In genomic region chr6:89313006-89313405, GRCh38 we compare ENCODE assay signal across 10 cellular contexts. TPM values are rescaled to one million over a fixed set of nuclear protein-coding genes. Genes with fewer than 3 reads are reported as not detected.
DNase-seq lines count a peak whose midpoint lies in the region; ATAC-seq and TF ChIP-seq lines count a peak whose summit lies in the region.
"Had no signal": no experiment of that assay in that cellular context is flagged by ENCODE, and none has a peak within 500 bp of the region (broad histone marks: within the 10 kb centered on the region; RNA-seq: fewer than 3 reads in every experiment).

No MANE protein-coding gene starts in this region.

- H3K27me3 ChIP-seq in GM23338 (ENCODE audit: insufficient read depth) (no peaks in the 10 kb centered on the region), adrenal gland (no peaks in the 10 kb centered on the region), heart right ventricle (no peaks in the 10 kb centered on the region)
- no peaks in the 10 kb centered on the region for H3K27me3 ChIP-seq in effector memory CD4-positive, alpha-beta T cell (replicated peaks; ENCODE audit: control insufficient read depth, insufficient read depth, low read length, poor library complexity, severe bottlenecking)

- TF ChIP-seq CTCF in GM23338 (conservative IDR thresholded peaks at IDR 0.05; ENCODE audit: low read depth in 2 of 2) (no peak), adrenal gland (IDR thresholded peaks at IDR 0.05) (no peak), heart right ventricle (IDR thresholded peaks at IDR 0.05) (no peak)

- ATAC-seq in GM23338 (no peak), heart right ventricle (peak; percentile 72 to 86 (median 80)), HG02870 (IDR thresholded peaks at IDR 0.05; ENCODE audit: unreplicated experiment) (no peak)

- no peak overlapping the region for H3K27ac Mint-ChIP-seq in GM23338

- no peaks in the 10 kb centered on the region for H3K4me1 ChIP-seq in GM23338 (ENCODE audit: insufficient read depth)
- H3K4me1 ChIP-seq in adrenal gland (replicated peaks in 1 of 2), result peaks cover 13 to 18% of the 10 kb centered on the region in 2 donors
- H3K4me1 ChIP-seq in heart right ventricle, result peaks cover 15 to 41% (median 28%) of the 10 kb centered on the region in 9 donors
- H3K4me1 ChIP-seq in effector memory CD4-positive, alpha-beta T cell (ENCODE audit: control insufficient read depth, insufficient read depth, low read length, poor library complexity, severe bottlenecking), result no peaks in the 10 kb centered on the region

- H3K4me3 ChIP-seq in GM23338 (no peak overlapping the region), adrenal gland (no peak overlapping the region), heart right ventricle (no peak overlapping the region), skin epidermis (no peak overlapping the region)
- H3K4me3 ChIP-seq in effector memory CD4-positive, alpha-beta T cell (ENCODE audit: insufficient read depth, low read depth, low read length, poor library complexity, severe bottlenecking), result no peak overlapping the region

- 13 to 28% (median 20%) methylated on average over 1 of the region's 1 CpG for WGBS in adrenal gland, 4 donors
- WGBS in heart right ventricle, 2 donors, result 9 to 13% methylated on average over 1 of the region's 1 CpG

- H3K36me3 ChIP-seq in GM23338 (ENCODE audit: insufficient read depth) (no peaks in the 10 kb centered on the region), adrenal gland (replicated peaks in 1 of 2) (no peaks in the 10 kb centered on the region), heart right ventricle (peaks cover 0 to 15% (median 0%) of the 10 kb centered on the region in 9 donors)
- H3K36me3 ChIP-seq in effector memory CD4-positive, alpha-beta T cell (ENCODE audit: control insufficient read depth, insufficient read depth, low read length), result no peaks in the 10 kb centered on the region

- H3K27me3 Mint-ChIP-seq in GM23338 (ENCODE audit: insufficient read depth, low read depth, poor library complexity), result peaks cover 5% of the 10 kb centered on the region

- 0 out of 2 replicates have a peak overlapping the region, but pooled peaks have one; percentile 40 for H3K4me2 ChIP-seq in GM23338

- H3K9me3 ChIP-seq in adrenal gland (replicated peaks in 1 of 3), result no peaks in the 10 kb centered on the region
- no peaks in the 10 kb centered on the region for H3K9me3 ChIP-seq in heart right ventricle
- H3K9me3 ChIP-seq in effector memory CD4-positive, alpha-beta T cell (ENCODE audit: control insufficient read depth, low read length), result no peaks in the 10 kb centered on the region

- peaks cover 25% of the 10 kb centered on the region for H3K4me1 Mint-ChIP-seq in GM23338

- no peaks in the 10 kb centered on the region for H3F3A ChIP-seq in GM23338 (replicated peaks; ENCODE audit: low read depth)

- H3K36me3 Mint-ChIP-seq in GM23338 (ENCODE audit: low read depth), result no peaks in the 10 kb centered on the region

- H3K9me3 Mint-ChIP-seq in GM23338, result no peaks in the 10 kb centered on the region

- H3K79me2 ChIP-seq in GM23338 (replicated peaks; ENCODE audit: insufficient read depth), result no peaks in the 10 kb centered on the region

- peak; percentile 9 for DNase-seq in GM23338 (ENCODE audit: low spot score)
- peak in 6 of 7 donors; percentile 44 to 72 (median 60) for DNase-seq in adrenal gland
- peak in 1 of 2 donors; percentile 68 for DNase-seq in heart right ventricle
- DNase-seq in SW 1271 (lab: John Stamatoyannopoulos, UW), result no peak
- DNase-seq in NCI-H187 treated with DMSO at 0.1 percent for 48 hours (lab: John Stamatoyannopoulos, UW), result no peak
- DNase-seq in effector memory CD4-positive, alpha-beta T cell, result no peak
- DNase-seq: KBM-7; stimulated activated CD4-positive, alpha-beta T cell treated with anti-CD3 and anti-CD28 coated beads, Interleukin-2, amount 100 ng/mL, for 48 hours had no signal

- intact Hi-C loops in adrenal gland (cut with DNase I) (no loop called here), heart right ventricle (cut with DNase I) (loop anchor here in 6 of 10 donors (5.0 kb wide), 3 partner anchors 34 to 54 kb away; partner anchors contain the start of gene UBE2J1 (in 4 of the 6))

- H3K27ac ChIP-seq in GM23338 (ENCODE audit: low read depth) (no peak overlapping the region), adrenal gland (peak overlapping the region in 1 of 5 donors; percentile 53), heart right ventricle (peak overlapping the region; percentile 49 to 85 (median 65)), skin epidermis (peak overlapping the region in 15 of 21 experiments; percentile 3 to 77 (median 44))
- no peak overlapping the region for H3K27ac ChIP-seq in effector memory CD4-positive, alpha-beta T cell (ENCODE audit: insufficient read depth, low read length, poor library complexity, severe bottlenecking)

- no peak overlapping the region for H3K4me3 Mint-ChIP-seq in GM23338

- no peaks in the 10 kb centered on the region for H4K20me1 ChIP-seq in GM23338 (replicated peaks; ENCODE audit: insufficient read depth)

- no peak for TF ChIP-seq POLR2A in adrenal gland (IDR thresholded peaks at IDR 0.05)

- H3K9me2 ChIP-seq in GM23338 (ENCODE audit: insufficient read depth), result no peaks in the 10 kb centered on the region

- peak overlapping the region; percentile 3; the same call in 1 of the 2 replicates for H2AFZ ChIP-seq in GM23338

TF ChIP-seq in GM23338, 12 proteins besides CTCF, POLR2A, EP300 and RAD21 (continues in another document):
- TF ChIP-seq EZH2phosphoT487 (IDR thresholded peaks at IDR 0.05; ENCODE audit: unreplicated experiment) (no peak), ZNF114 (CRISPR knock-in tag; IDR thresholded peaks at IDR 0.05) (no peak), REST (IDR thresholded peaks at IDR 0.05; ENCODE audit: unreplicated experiment) (no peak)

RNA-seq across cellular contexts. Expression of gene GABRR2, which starts 2.1 kb away (rescaled TPM):
- 0.39 TPM in 1 of 2 replicates, not detected in the other for total RNA-seq in GM23338 (2014; rRNA removed; shearing (Covaris generic))
- polyA plus RNA-seq in GM23338 (2016; fragmentation: Nextera tagmentation; extraction: Ambion mirVana) (not detected in 2 replicates), adrenal gland (under 1 TPM; 0.17 to 0.48 (median 0.42) TPM), heart right ventricle (under 1 TPM; 0.45 to 0.80 TPM)
- total RNA-seq in adrenal gland (under 1 TPM in 6 of 8 donors, not detected in 2; 0.44 to 0.83 (median 0.79) TPM), heart right ventricle (1 to 10 TPM in 1 of 10 donors, under 1 TPM in 6, not detected in 3; 0.14 to 1.2 (median 0.29) TPM)

RNA-seq across cellular contexts. Expression of gene UBE2J1, which starts 39.5 kb away (rescaled TPM):
- 10.3 and 13.1 TPM in 2 replicates for total RNA-seq in GM23338 (2014; rRNA removed; shearing (Covaris generic))
- 6.4 and 7.5 TPM in 2 replicates for polyA plus RNA-seq in GM23338 (2016; fragmentation: Nextera tagmentation; extraction: Ambion mirVana)
- 10 to 100 TPM; 27.9 to 55.4 (median 37.9) TPM for total RNA-seq in adrenal gland
- 10 to 100 TPM; 18.4 to 65.6 (median 22.4) TPM for polyA plus RNA-seq in adrenal gland
- 10 to 100 TPM in 9 of 10 donors, 1 to 10 TPM in 1; 9.9 to 23.9 (median 14.1) TPM for total RNA-seq in heart right ventricle
- polyA plus RNA-seq in heart right ventricle, result 10 to 100 TPM; 13.7 to 15.0 TPM

Comparison
In these comparisons a context has a peak if more than half of its experiments do, and no peak if none do; other contexts are left out.
1. ATAC-seq: peak in heart right ventricle (8 of 8); none in GM23338 (single experiment) and HG02870 (single experiment).
2. DNase-seq: peak in GM23338 (single experiment) and adrenal gland (6 of 7); none in SW 1271 (0 of 2), NCI-H187 treated with DMSO at 0.1 percent for 48 hours (single experiment) and effector memory CD4-positive, alpha-beta T cell (0 of 3).
3. H3K27ac ChIP-seq: peak in heart right ventricle (10 of 10) and skin epidermis (15 of 21); none in GM23338 (single experiment) and effector memory CD4-positive, alpha-beta T cell (single experiment).
4. intact Hi-C loops: an anchor here in heart right ventricle (5.0 kb wide); none called in adrenal gland.